ENCODE assay signal across 32 cellular contexts in genomic region chr2:16002144-16002543, GRCh38.
"Had no signal": no experiment of that assay in that cellular context is flagged by ENCODE, and none has a peak within 500 bp of the region (broad histone marks: within the 10 kb centered on the region; RNA-seq: fewer than 3 reads in every experiment).

No MANE protein-coding gene starts in this region.

- FAIRE-seq: astrocyte, bronchial epithelial cell had no signal

- H3K4me1 ChIP-seq: adrenal gland, ascending aorta, body of pancreas, breast epithelium had no signal

- H3K36me3 ChIP-seq: adrenal gland, ascending aorta, brain microvascular endothelial cell, breast epithelium, cardiac muscle cell had no signal

- H3K27ac ChIP-seq: adrenal gland, ascending aorta, body of pancreas, brain microvascular endothelial cell, breast epithelium, cardiac muscle cell had no signal

- H3K9me3 ChIP-seq: adrenal gland, ascending aorta, body of pancreas, breast epithelium had no signal

- H3K4me3 ChIP-seq: adrenal gland, ascending aorta, body of pancreas, breast epithelium, cardiac muscle cell had no signal

- DNase-seq: activated effector memory CD4-positive, alpha-beta T cell treated with anti-CD3 and anti-CD28 coated beads, Interleukin-2, amount 50 U/mL, for 16 hours; activated effector memory CD4-positive, alpha-beta T cell treated with Interleukin-2 at 50 U/mL for 16 hours; activated gamma-delta T cell; activated gamma-delta T cell treated with Interleukin-2 at 50 U/mL for 16 hours; activated naive CD4-positive, alpha-beta T cell; activated naive CD4-positive, alpha-beta T cell treated with anti-CD3 and anti-CD28 coated beads for 36 hours; activated naive CD4-positive, alpha-beta T cell treated with anti-CD3 and anti-CD28 coated beads, Interleukin-2, amount 10 ng/mL, durations not matched to agents 7 days and 5 days; activated naive CD4-positive, alpha-beta T cell treated with anti-CD3 and anti-CD28 coated beads, Interleukin-2, amount 50 U/mL, for 16 hours; activated naive CD4-positive, alpha-beta T cell treated with Interleukin-2 at 50 U/mL for 16 hours; activated naive CD8-positive, alpha-beta T cell treated with anti-CD3 and anti-CD28 coated beads for 36 hours; activated naive CD8-positive, alpha-beta T cell treated with anti-CD3 and anti-CD28 coated beads, Interleukin-2, amount 10 ng/mL, durations not matched to agents 7 days and 5 days; activated naive CD8-positive, alpha-beta T cell treated with anti-CD3 and anti-CD28 coated beads, Interleukin-2, amount 50 U/mL, for 24 hours; activated T-cell treated with anti-CD3 and anti-CD28 coated beads, Interleukin-2, amount 50 U/mL, for 1 hour; activated T-cell treated with anti-CD3 and anti-CD28 coated beads, Interleukin-2, amount 50 U/mL, for 24 hours; activated T-cell treated with anti-CD3 and anti-CD28 coated beads, Interleukin-2, amount 50 U/mL, for 4 hours; activated T-cell treated with anti-CD3 and anti-CD28 coated beads, Interleukin-2, amount 50 U/mL, for 48 hours; activated T-cell treated with anti-CD3 and anti-CD28 coated beads, Interleukin-2, amount 50 U/mL, for 72 hours; adrenal gland; amniotic stem cell; amygdala; anterior cingulate cortex; aorta; body of pancreas; brain microvascular endothelial cell; caudate nucleus; central memory CD4-positive, alpha-beta T cell; cerebellar nuclear complex had no signal

- H3K27me3 ChIP-seq: adrenal gland, ascending aorta, body of pancreas, brain microvascular endothelial cell, breast epithelium, cardiac muscle cell had no signal
